In the genomic region with DNA sequence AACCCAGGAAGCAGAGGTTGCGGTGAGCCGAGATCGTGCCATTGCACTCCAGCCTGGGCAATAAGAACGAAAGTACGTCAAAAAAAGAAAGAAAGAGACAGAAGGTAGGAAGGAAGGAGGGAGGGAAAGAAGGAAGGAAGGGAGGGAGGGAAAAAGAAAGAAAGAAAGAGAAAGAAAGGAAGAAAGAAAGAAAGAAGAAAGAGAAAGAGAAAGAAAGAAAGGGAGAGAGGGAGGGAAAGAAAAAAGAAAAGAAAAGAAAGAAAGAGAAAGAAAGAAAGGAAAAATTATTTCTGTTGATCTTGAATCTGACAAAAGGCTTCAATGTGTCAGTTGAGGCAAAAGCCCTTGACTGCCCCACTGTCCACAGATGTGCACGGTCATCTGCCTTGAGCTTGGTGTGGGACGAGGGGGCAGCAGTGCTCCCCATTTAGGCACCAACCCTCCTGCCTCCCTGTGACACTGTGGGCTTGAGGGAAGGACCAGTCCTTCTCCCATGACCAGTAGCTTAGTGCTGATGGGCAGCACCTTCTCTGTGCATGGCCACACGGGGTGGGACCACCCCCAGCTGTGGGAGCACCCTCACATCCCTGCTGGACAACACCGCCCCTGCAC, we compare ENCODE assay signal across 2 cellular contexts.
A peak's percentile ranks its signal among the peaks of the same experiment; 100 is the strongest.
TF ChIP-seq lines count a peak whose summit lies in the region.

No MANE protein-coding gene starts in this region.

TF ChIP-seq in HepG2, 621 proteins besides CTCF, POLR2A, EP300 and RAD21:
- TF ChIP-seq, protein P1, sequence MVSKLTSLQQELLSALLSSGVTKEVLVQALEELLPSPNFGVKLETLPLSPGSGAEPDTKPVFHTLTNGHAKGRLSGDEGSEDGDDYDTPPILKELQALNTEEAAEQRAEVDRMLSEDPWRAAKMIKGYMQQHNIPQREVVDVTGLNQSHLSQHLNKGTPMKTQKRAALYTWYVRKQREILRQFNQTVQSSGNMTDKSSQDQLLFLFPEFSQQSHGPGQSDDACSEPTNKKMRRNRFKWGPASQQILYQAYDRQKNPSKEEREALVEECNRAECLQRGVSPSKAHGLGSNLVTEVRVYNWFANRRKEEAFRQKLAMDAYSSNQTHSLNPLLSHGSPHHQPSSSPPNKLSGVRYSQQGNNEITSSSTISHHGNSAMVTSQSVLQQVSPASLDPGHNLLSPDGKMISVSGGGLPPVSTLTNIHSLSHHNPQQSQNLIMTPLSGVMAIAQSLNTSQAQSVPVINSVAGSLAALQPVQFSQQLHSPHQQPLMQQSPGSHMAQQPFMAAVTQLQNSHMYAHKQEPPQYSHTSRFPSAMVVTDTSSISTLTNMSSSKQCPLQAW (CRISPR knock-in tag; IDR thresholded peaks at IDR 0.05), result no peak
- TF ChIP-seq, protein P2, sequence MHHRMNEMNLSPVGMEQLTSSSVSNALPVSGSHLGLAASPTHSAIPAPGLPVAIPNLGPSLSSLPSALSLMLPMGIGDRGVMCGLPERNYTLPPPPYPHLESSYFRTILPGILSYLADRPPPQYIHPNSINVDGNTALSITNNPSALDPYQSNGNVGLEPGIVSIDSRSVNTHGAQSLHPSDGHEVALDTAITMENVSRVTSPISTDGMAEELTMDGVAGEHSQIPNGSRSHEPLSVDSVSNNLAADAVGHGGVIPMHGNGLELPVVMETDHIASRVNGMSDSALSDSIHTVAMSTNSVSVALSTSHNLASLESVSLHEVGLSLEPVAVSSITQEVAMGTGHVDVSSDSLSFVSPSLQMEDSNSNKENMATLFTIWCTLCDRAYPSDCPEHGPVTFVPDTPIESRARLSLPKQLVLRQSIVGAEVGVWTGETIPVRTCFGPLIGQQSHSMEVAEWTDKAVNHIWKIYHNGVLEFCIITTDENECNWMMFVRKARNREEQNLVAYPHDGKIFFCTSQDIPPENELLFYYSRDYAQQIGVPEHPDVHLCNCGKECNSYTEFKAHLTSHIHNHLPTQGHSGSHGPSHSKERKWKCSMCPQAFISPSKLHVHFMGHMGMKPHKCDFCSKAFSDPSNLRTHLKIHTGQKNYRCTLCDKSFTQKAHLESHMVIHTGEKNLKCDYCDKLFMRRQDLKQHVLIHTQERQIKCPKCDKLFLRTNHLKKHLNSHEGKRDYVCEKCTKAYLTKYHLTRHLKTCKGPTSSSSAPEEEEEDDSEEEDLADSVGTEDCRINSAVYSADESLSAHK (CRISPR knock-in tag; IDR thresholded peaks at IDR 0.05; ENCODE audit: borderline replicate concordance), result no peak
- TF ChIP-seq, protein P3, sequence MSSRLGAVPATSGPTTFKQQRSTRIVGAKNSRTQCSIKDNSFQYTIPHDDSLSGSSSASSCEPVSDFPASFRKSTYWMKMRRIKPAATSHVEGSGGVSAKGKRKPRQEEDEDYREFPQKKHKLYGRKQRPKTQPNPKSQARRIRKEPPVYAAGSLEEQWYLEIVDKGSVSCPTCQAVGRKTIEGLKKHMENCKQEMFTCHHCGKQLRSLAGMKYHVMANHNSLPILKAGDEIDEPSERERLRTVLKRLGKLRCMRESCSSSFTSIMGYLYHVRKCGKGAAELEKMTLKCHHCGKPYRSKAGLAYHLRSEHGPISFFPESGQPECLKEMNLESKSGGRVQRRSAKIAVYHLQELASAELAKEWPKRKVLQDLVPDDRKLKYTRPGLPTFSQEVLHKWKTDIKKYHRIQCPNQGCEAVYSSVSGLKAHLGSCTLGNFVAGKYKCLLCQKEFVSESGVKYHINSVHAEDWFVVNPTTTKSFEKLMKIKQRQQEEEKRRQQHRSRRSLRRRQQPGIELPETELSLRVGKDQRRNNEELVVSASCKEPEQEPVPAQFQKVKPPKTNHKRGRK (CRISPR knock-in tag; IDR thresholded peaks at IDR 0.05), result 0 out of 2 replicates have a peak, but pooled peaks have one; percentile 56
- TF ChIP-seq ZNF263 (CRISPR knock-in tag; IDR thresholded peaks at IDR 0.05), result peak; percentile 62
- no peak for TF ChIP-seq ZNF431 (CRISPR knock-in tag; IDR thresholded peaks at IDR 0.05; ENCODE audit: borderline replicate concordance, low read depth)

TF ChIP-seq in WTC11, 78 proteins besides CTCF, POLR2A, EP300 and RAD21:
- TF ChIP-seq, protein P4, sequence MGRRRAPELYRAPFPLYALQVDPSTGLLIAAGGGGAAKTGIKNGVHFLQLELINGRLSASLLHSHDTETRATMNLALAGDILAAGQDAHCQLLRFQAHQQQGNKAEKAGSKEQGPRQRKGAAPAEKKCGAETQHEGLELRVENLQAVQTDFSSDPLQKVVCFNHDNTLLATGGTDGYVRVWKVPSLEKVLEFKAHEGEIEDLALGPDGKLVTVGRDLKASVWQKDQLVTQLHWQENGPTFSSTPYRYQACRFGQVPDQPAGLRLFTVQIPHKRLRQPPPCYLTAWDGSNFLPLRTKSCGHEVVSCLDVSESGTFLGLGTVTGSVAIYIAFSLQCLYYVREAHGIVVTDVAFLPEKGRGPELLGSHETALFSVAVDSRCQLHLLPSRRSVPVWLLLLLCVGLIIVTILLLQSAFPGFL (CRISPR knock-in tag; IDR thresholded peaks at IDR 0.05; ENCODE audit: borderline replicate concordance), result no peak
- TF ChIP-seq, protein P5, sequence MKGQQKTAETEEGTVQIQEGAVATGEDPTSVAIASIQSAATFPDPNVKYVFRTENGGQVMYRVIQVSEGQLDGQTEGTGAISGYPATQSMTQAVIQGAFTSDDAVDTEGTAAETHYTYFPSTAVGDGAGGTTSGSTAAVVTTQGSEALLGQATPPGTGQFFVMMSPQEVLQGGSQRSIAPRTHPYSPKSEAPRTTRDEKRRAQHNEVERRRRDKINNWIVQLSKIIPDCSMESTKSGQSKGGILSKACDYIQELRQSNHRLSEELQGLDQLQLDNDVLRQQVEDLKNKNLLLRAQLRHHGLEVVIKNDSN (CRISPR knock-in tag; IDR thresholded peaks at IDR 0.05), result no peak
- TF ChIP-seq, protein P3 (CRISPR knock-in tag; IDR thresholded peaks at IDR 0.05; ENCODE audit: borderline replicate concordance), result 0 out of 2 replicates have a peak, but pooled peaks have one; percentile 18
- TF ChIP-seq, protein P6, sequence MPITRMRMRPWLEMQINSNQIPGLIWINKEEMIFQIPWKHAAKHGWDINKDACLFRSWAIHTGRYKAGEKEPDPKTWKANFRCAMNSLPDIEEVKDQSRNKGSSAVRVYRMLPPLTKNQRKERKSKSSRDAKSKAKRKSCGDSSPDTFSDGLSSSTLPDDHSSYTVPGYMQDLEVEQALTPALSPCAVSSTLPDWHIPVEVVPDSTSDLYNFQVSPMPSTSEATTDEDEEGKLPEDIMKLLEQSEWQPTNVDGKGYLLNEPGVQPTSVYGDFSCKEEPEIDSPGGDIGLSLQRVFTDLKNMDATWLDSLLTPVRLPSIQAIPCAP (CRISPR knock-in tag; IDR thresholded peaks at IDR 0.05), result no peak
